ENCODE assay signal across 14 cellular contexts in the genomic region with DNA sequence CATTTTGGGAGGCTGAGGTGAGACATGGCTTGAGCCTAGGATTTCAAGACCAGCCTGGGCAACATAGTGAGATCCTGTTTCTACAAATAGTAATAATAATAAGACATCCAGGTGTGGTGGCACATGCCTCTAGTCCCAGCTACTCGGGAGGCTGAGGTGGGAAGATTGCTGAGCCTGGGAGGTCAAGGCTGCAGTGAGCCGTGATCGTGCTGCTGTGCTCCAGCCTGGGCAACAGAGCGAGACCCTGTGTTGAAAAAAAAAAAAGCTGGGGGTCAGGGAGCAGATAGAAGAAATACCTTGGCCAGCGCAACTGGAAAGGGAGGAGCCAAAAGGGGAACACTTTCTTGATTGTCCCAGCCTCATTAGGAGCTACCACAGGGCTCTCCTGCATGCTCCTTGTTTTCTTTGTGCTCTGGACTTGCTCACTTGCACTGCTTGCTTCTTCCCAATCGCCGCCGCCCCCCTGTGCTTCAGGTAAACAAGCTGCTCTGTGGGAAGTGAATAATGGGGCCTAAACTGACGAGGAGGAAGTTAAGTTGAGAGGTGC. TPM values are rescaled to one million over a fixed set of nuclear protein-coding genes. Genes with fewer than 3 reads are reported as not detected.
DNase-seq lines count a peak whose midpoint lies in the region; TF ChIP-seq lines count a peak whose summit lies in the region.
"Had no signal": no experiment of that assay in that cellular context is flagged by ENCODE, and none has a peak within 500 bp of the region (broad histone marks: within the 10 kb centered on the region; RNA-seq: fewer than 3 reads in every experiment).

No MANE protein-coding gene starts in this region.

- TF ChIP-seq CTCF in prostate gland (IDR thresholded peaks at IDR 0.05) = no peak
- no peak for TF ChIP-seq CTCF in CD14-positive monocyte (IDR thresholded peaks at IDR 0.05)

- no peaks in the 10 kb centered on the region for H3K9me3 Mint-ChIP-seq in CD14-positive monocyte
- H3K9me3 Mint-ChIP-seq: stimulated activated naive CD8-positive, alpha-beta T cell treated with anti-CD3 and anti-CD28 coated beads, Interleukin-15, Interleukin-2, amounts not matched to agents 100 ng/mL and 50 ng/mL, for 24 hours had no signal

- intact Hi-C loops in prostate gland (cut with DNase I) (no loop called here), CD14-positive monocyte (cut with micrococcal nuclease) (no loop called here)

- peaks cover 21% of the 10 kb centered on the region for H3K4me1 ChIP-seq in prostate gland (replicated peaks)

- H3K27ac Mint-ChIP-seq in CD14-positive monocyte = peak overlapping the region in 2 of 7 donors; percentile 6 to 8
- H3K27ac Mint-ChIP-seq: activated CD8-positive, alpha-beta T cell treated with anti-CD3 and anti-CD28 coated beads, Interleukin-2, amount 10 ng/mL, durations not matched to agents 7 days and 5 days; naive thymus-derived CD8-positive, alpha-beta T cell; stimulated activated naive CD8-positive, alpha-beta T cell treated with anti-CD3 and anti-CD28 coated beads, Interleukin-15, Interleukin-2, amounts not matched to agents 100 ng/mL and 50 ng/mL, for 24 hours had no signal

- H3K27ac ChIP-seq in SK-N-MC (0 out of 2 replicates have a peak overlapping the region, but pooled peaks have one; percentile 12), prostate gland (peak overlapping the region; percentile 86 to 88)
- H3K27ac ChIP-seq: foreskin keratinocyte had no signal

- no peaks in the 10 kb centered on the region for H3K36me3 Mint-ChIP-seq in CD14-positive monocyte

- in situ Hi-C loops in Caki2 (cut with HindIII; ENCODE audit: low pct_unique_long_range_greater_than_20kb, low sequenced_read_pairs) = no loop called here

- H3K4me3 Mint-ChIP-seq in CD14-positive monocyte = no peak overlapping the region
- H3K4me3 Mint-ChIP-seq: activated CD8-positive, alpha-beta T cell treated with anti-CD3 and anti-CD28 coated beads, Interleukin-2, amount 10 ng/mL, durations not matched to agents 7 days and 5 days; naive thymus-derived CD8-positive, alpha-beta T cell; stimulated activated naive CD8-positive, alpha-beta T cell treated with anti-CD3 and anti-CD28 coated beads, Interleukin-15, Interleukin-2, amounts not matched to agents 100 ng/mL and 50 ng/mL, for 24 hours had no signal

- no peak overlapping the region for H3K4me3 ChIP-seq in SK-N-MC
- no peak overlapping the region for H3K4me3 ChIP-seq in prostate gland

- H3K9ac ChIP-seq in SK-N-MC (ENCODE audit: insufficient read length) = no peak overlapping the region

- H3K36me3 ChIP-seq in SK-N-MC (ENCODE audit: insufficient read depth, low read length) (peaks cover 7% of the 10 kb centered on the region), prostate gland (no peaks in the 10 kb centered on the region)

- H3K27me3 Mint-ChIP-seq in CD14-positive monocyte (ENCODE audit: low read depth in 3 of 3) = peaks cover 8 to 24% (median 14%) of the 10 kb centered on the region in 3 donors

- no peaks in the 10 kb centered on the region for H3K27me3 ChIP-seq in prostate gland (replicated peaks; ENCODE audit: insufficient read depth)
- H3K27me3 ChIP-seq: foreskin keratinocyte had no signal

- peak; percentile 16 for DNase-seq in Caki2 (ENCODE audit: low read depth)
- no peak for DNase-seq in SK-N-MC (ENCODE audit: low read depth, low spot score)
- DNase-seq in iPS-NIHi7 (ENCODE audit: extremely low spot score) = peak; percentile 30
- no peak for DNase-seq in prostate gland (ENCODE audit: low spot score)
- DNase-seq in OCI-M2 (lab: John Stamatoyannopoulos, UW; ENCODE audit: unreplicated experiment) = no peak
- DNase-seq in NCI-H82 treated with DMSO at 0.1 percent for 48 hours (lab: John Stamatoyannopoulos, UW; ENCODE audit: unreplicated experiment) = no peak
- no peak for DNase-seq in CD14-positive monocyte (ENCODE audit: low spot score)
- DNase-seq in activated CD4-positive, alpha-beta T cell treated with anti-CD3 and anti-CD28 coated beads for 4 hours = no peak
- DNase-seq: activated CD8-positive, alpha-beta T cell treated with anti-CD3 and anti-CD28 coated beads, Interleukin-2, amount 10 ng/mL, durations not matched to agents 7 days and 5 days; activated gamma-delta T cell; effector memory CD4-positive, alpha-beta T cell; foreskin keratinocyte; naive thymus-derived CD8-positive, alpha-beta T cell had no signal

- no peak for TF ChIP-seq POLR2A in prostate gland (IDR thresholded peaks at IDR 0.05)

- no peaks in the 10 kb centered on the region for H3K9me3 ChIP-seq in SK-N-MC (ENCODE audit: low read depth, low read length)
- H3K9me3 ChIP-seq in prostate gland = no peaks in the 10 kb centered on the region

- H3K4me1 Mint-ChIP-seq in CD14-positive monocyte = peaks cover 11% of the 10 kb centered on the region
- H3K4me1 Mint-ChIP-seq: naive thymus-derived CD8-positive, alpha-beta T cell had no signal

- 62% methylated on average over 9 of the region's 9 CpGs for WGBS in prostate gland

RNA-seq across cellular contexts. Expression of a gene that starts 31.1 kb away (rescaled TPM):
- total RNA-seq in Caki2 (2014; rRNA removed; shearing (Covaris generic); ENCODE audit: low replicate concordance) = 3.1 and 9.6 TPM in 2 replicates
- total RNA-seq in prostate gland = 10 to 100 TPM; 50.2 to 60.4 TPM
- not detected for polyA plus RNA-seq in CD14-positive monocyte
- total RNA-seq: activated CD8-positive, alpha-beta T cell treated with anti-CD3 and anti-CD28 coated beads, Interleukin-2, amount 10 ng/mL, durations not matched to agents 7 days and 5 days had no signal

Comparison
In these comparisons a context has a peak if more than half of its experiments do, and no peak if none do; other contexts are left out.
1. DNase-seq: peak in Caki2 (single experiment) and iPS-NIHi7 (single experiment); none in SK-N-MC (single experiment), prostate gland (single experiment), OCI-M2 (single experiment), NCI-H82 treated with DMSO at 0.1 percent for 48 hours (single experiment), CD14-positive monocyte (single experiment) and activated CD4-positive, alpha-beta T cell treated with anti-CD3 and anti-CD28 coated beads for 4 hours (0 of 2).